In genomic region chr7:47866120-47866519, GRCh38 we compare ENCODE assay signal across 21 cellular contexts.
A peak's percentile ranks its signal among the peaks of the same experiment; 100 is the strongest.
DNase-seq lines count a peak whose midpoint lies in the region; ATAC-seq, FAIRE-seq and TF ChIP-seq lines count a peak whose summit lies in the region.
"Had no signal": no experiment of that assay in that cellular context is flagged by ENCODE, and none has a peak within 500 bp of the region (broad histone marks: within the 10 kb centered on the region; RNA-seq: fewer than 3 reads in every experiment).

No MANE protein-coding gene starts in this region.

- H3K27ac ChIP-seq in upper lobe of right lung = no peak overlapping the region
- H3K27ac ChIP-seq: HL-60 had no signal

- peak; percentile 77 for ATAC-seq in left ventricle myocardium superior
- ATAC-seq in Right ventricle myocardium inferior = no peak
- ATAC-seq in HG03108 (IDR thresholded peaks at IDR 0.05; ENCODE audit: unreplicated experiment) = no peak
- ATAC-seq in upper lobe of right lung = no peak

- intact Hi-C loops in left ventricle myocardium superior (cut with micrococcal nuclease) = no loop called here
- intact Hi-C loops in Right ventricle myocardium inferior (cut with DNase I) = no loop called here
- intact Hi-C loops in upper lobe of right lung (cut with DNase I) = no loop called here

- no peaks in the 10 kb centered on the region for H3K27me3 ChIP-seq in upper lobe of right lung
- H3K27me3 ChIP-seq: BE2C had no signal

- FAIRE-seq in urothelium cell line (lab: Jason Lieb, UNC) = peak; percentile 17
- FAIRE-seq: D721Med, H1 had no signal

- no peaks in the 10 kb centered on the region for H3K4me1 ChIP-seq in upper lobe of right lung
- H3K4me1 ChIP-seq: BE2C had no signal

- no peak for DNase-seq in left ventricle myocardium superior
- no peak for DNase-seq in Right ventricle myocardium inferior (ENCODE audit: missing footprints)
- peak; percentile 21 for DNase-seq in HuH-7 (ENCODE audit: low spot score)
- DNase-seq in astrocyte of the hippocampus (ENCODE audit: low read depth, low spot score) = peak; percentile 11
- DNase-seq in urothelium cell line (ENCODE audit: low spot score) = no peak
- no peak for DNase-seq in GOT3 (lab: John Stamatoyannopoulos, UW)
- no peak for DNase-seq in upper lobe of right lung
- DNase-seq: BE2C; C1 segment of cervical spinal cord; CD4-positive, CD25-positive, alpha-beta regulatory T cell; CD8-positive, alpha-beta memory T cell; COR-L47; DMS153; DMS79; GF-D8; H9; KBM-7 had no signal

- no peaks in the 10 kb centered on the region for H3K9me3 ChIP-seq in upper lobe of right lung
- H3K9me3 ChIP-seq: BE2C had no signal

- no peaks in the 10 kb centered on the region for H3K36me3 ChIP-seq in upper lobe of right lung
- H3K36me3 ChIP-seq: BE2C had no signal

- no peak overlapping the region for H3K4me3 ChIP-seq in upper lobe of right lung

- TF ChIP-seq CTCF in upper lobe of right lung (IDR thresholded peaks at IDR 0.05) = no peak

Comparison
In these comparisons a context has a peak if more than half of its experiments do, and no peak if none do; other contexts are left out.
1. DNase-seq: peak in HuH-7 (single experiment) and astrocyte of the hippocampus (single experiment); none in left ventricle myocardium superior (single experiment), Right ventricle myocardium inferior (single experiment), urothelium cell line (single experiment), GOT3 (single experiment) and upper lobe of right lung (single experiment).